ENCODE assay signal across 1 cellular context in the genomic region with DNA sequence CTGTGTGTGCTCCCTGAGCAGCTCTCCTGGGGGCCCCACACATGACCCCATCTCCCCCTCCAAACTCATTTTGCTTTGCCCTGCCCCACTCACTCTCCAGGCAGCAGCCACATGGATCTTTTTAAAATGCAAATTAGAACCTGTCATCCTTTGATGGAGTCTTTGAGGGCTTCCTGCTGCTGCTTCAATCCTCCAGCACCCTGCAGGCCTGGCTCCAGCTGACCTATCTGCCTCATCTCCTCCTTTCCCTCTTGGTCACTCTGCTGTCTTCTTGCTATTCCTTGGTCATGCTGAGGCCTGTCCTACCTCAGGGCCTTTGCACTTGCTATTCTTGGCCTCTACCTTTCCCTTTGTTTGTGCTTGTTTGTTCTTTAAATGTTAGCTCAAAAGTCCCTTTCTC.
TF ChIP-seq lines count a peak whose summit lies in the region.

No MANE protein-coding gene starts in this region.

TF ChIP-seq in HEK293, 187 proteins besides CTCF, POLR2A, EP300 and RAD21 (continued from another document):
- no peak for TF ChIP-seq ZNF610 (tag by site-specific recombination; IDR thresholded peaks at IDR 0.05; ENCODE audit: borderline replicate concordance)
- TF ChIP-seq, protein P1, sequence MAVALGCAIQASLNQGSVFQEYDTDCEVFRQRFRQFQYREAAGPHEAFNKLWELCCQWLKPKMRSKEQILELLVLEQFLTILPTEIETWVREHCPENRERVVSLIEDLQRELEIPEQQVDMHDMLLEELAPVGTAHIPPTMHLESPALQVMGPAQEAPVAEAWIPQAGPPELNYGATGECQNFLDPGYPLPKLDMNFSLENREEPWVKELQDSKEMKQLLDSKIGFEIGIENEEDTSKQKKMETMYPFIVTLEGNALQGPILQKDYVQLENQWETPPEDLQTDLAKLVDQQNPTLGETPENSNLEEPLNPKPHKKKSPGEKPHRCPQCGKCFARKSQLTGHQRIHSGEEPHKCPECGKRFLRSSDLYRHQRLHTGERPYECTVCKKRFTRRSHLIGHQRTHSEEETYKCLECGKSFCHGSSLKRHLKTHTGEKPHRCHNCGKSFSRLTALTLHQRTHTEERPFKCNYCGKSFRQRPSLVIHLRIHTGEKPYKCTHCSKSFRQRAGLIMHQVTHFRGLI (tag by site-specific recombination; IDR thresholded peaks at IDR 0.05) = no peak
- TF ChIP-seq, protein P2, sequence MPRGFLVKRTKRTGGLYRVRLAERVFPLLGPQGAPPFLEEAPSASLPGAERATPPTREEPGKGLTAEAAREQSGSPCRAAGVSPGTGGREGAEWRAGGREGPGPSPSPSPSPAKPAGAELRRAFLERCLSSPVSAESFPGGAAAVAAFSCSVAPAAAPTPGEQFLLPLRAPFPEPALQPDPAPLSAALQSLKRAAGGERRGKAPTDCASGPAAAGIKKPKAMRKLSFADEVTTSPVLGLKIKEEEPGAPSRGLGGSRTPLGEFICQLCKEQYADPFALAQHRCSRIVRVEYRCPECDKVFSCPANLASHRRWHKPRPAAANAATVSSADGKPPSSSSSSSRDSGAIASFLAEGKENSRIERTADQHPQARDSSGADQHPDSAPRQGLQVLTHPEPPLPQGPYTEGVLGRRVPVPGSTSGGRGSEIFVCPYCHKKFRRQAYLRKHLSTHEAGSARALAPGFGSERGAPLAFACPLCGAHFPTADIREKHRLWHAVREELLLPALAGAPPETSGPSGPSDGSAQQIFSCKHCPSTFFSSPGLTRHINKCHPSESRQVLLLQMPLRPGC (tag by site-specific recombination; IDR thresholded peaks at IDR 0.05) = no peak
